In genomic region chr14:91299483-91300115, GRCh38 we compare ENCODE assay signal across 11 cellular contexts.
A peak's percentile ranks its signal among the peaks of the same experiment; 100 is the strongest.
DNase-seq lines count a peak whose midpoint lies in the region; TF ChIP-seq lines count a peak whose summit lies in the region.
"Had no signal": no experiment of that assay in that cellular context is flagged by ENCODE, and none has a peak within 500 bp of the region (broad histone marks: within the 10 kb centered on the region; RNA-seq: fewer than 3 reads in every experiment).

No MANE protein-coding gene starts in this region.

- peak; percentile 72 for DNase-seq in activated CD4-positive, alpha-beta T cell treated with anti-CD3 and anti-CD28 coated beads for 48 hours
- DNase-seq in activated CD4-positive, alpha-beta T cell treated with anti-CD3 and anti-CD28 coated beads, Interleukin-2, amount 50 U/mL, for 4 hours: no peak
- DNase-seq in NCI-H2029 (lab: John Stamatoyannopoulos, UW): peak; percentile 62
- peak; percentile 58 to 67 for DNase-seq in activated T-cell treated with anti-CD3 and anti-CD28 coated beads, Interleukin-2, amount 50 U/mL, for 48 hours
- peak; percentile 70 for DNase-seq in stimulated activated CD4-positive, alpha-beta T cell treated with anti-CD3 and anti-CD28 coated beads, Interleukin-1b, Interleukin-23, amount 100 ng/mL, for 48 hours
- no peak for DNase-seq in GF-D8 (lab: John Stamatoyannopoulos, UW)
- no peak for DNase-seq in GM10266 (ENCODE audit: extremely low spot score)
- DNase-seq in KBM-7: no peak
- DNase-seq: DMS 273 treated with DMSO at 0.1 percent for 48 hours; effector memory CD8-positive, alpha-beta T cell; trophoblast cell had no signal

- no peak for TF ChIP-seq CTCF in GM10266 (IDR thresholded peaks at IDR 0.05; ENCODE audit: control insufficient read depth, insufficient read depth, low read depth, missing control alignments)

- in situ Hi-C loops in KBM-7 (cut with MboI; ENCODE audit: low pct_unique_long_range_greater_than_20kb, low sequenced_read_pairs): loop anchor here (25.0 kb wide), 1 partner anchor 387 kb away; no protein-coding TSS in a partner anchor

Comparison
In these comparisons a context has a peak if more than half of its experiments do, and no peak if none do; other contexts are left out.
1. DNase-seq: peak in activated CD4-positive, alpha-beta T cell treated with anti-CD3 and anti-CD28 coated beads for 48 hours (single experiment), NCI-H2029 (single experiment), activated T-cell treated with anti-CD3 and anti-CD28 coated beads, Interleukin-2, amount 50 U/mL, for 48 hours (2 of 2) and stimulated activated CD4-positive, alpha-beta T cell treated with anti-CD3 and anti-CD28 coated beads, Interleukin-1b, Interleukin-23, amount 100 ng/mL, for 48 hours (single experiment); none in activated CD4-positive, alpha-beta T cell treated with anti-CD3 and anti-CD28 coated beads, Interleukin-2, amount 50 U/mL, for 4 hours (0 of 2), GF-D8 (single experiment), GM10266 (single experiment) and KBM-7 (single experiment).